In genomic region chr5:956941-957729, GRCh38 we compare ENCODE assay signal across 8 cellular contexts. TPM values are rescaled to one million over a fixed set of nuclear protein-coding genes. Genes with fewer than 3 reads are reported as not detected.
A peak's percentile ranks its signal among the peaks of the same experiment; 100 is the strongest.
DNase-seq lines count a peak whose midpoint lies in the region; ATAC-seq and FAIRE-seq lines count a peak whose summit lies in the region.

No MANE protein-coding gene starts in this region.

- intact Hi-C loops in naive thymus-derived CD4-positive, alpha-beta T cell (cut with micrococcal nuclease), result no loop called here

- 34 to 52% (median 49%) methylated on average over 25 of the region's 25 CpGs for WGBS in small intestine, 3 donors

- DNase-seq in activated T-cell treated with anti-CD3 and anti-CD28 coated beads for 48 hours (ENCODE audit: low read depth), result peak; percentile 52
- DNase-seq in activated T-cell treated with anti-CD3 and anti-CD28 coated beads, Interleukin-2, amount 50 U/mL, for 1 hour, result no peak
- DNase-seq in SK-N-MC (ENCODE audit: low read depth, low spot score), result no peak
- DNase-seq in dermis microvascular lymphatic vessel endothelial cell (ENCODE audit: low read depth in 2 of 2), result peak; percentile 73
- peak in 3 of 9 donors; percentile 12 to 57 (median 19) for DNase-seq in naive thymus-derived CD4-positive, alpha-beta T cell
- DNase-seq in small intestine, result no peak
- DNase-seq in DMS79 (lab: John Stamatoyannopoulos, UW), result no peak

- no peaks in the 10 kb centered on the region for H3K27me3 ChIP-seq in naive thymus-derived CD4-positive, alpha-beta T cell (ENCODE audit: control insufficient read depth in 2 of 2, insufficient read depth in 2 of 2, low read length in 2 of 2)
- H3K27me3 ChIP-seq in small intestine (ENCODE audit: control insufficient read depth in 2 of 2, insufficient read depth in 2 of 2, low read length in 2 of 2), result peaks cover 0 to 3% of the 10 kb centered on the region in 2 donors

- ATAC-seq in HG02852 (IDR thresholded peaks at IDR 0.05; ENCODE audit: unreplicated experiment), result peak; percentile 80
- ATAC-seq in naive thymus-derived CD4-positive, alpha-beta T cell, result peak; percentile 30

- H3K9ac ChIP-seq in SK-N-MC (ENCODE audit: insufficient read length), result peak overlapping the region; percentile 51

- H3K27ac ChIP-seq in SK-N-MC (peak overlapping the region; percentile 60), small intestine (ENCODE audit: low read depth in 1 of 2, low read length in 1 of 2) (peak overlapping the region in 1 of 2 donors; percentile 80)
- no peak overlapping the region for H3K27ac ChIP-seq in naive thymus-derived CD4-positive, alpha-beta T cell (ENCODE audit: low read depth, low read length)

- H3K4me1 Mint-ChIP-seq in naive thymus-derived CD4-positive, alpha-beta T cell, result peaks cover 0 to 39% (median 15%) of the 10 kb centered on the region in 7 donors

- H3K36me3 ChIP-seq in SK-N-MC (ENCODE audit: insufficient read depth, low read length) (no peaks in the 10 kb centered on the region), small intestine (ENCODE audit: control insufficient read depth in 2 of 2, insufficient read depth in 2 of 2, low read length in 2 of 2) (no peaks in the 10 kb centered on the region)
- no peaks in the 10 kb centered on the region for H3K36me3 ChIP-seq in naive thymus-derived CD4-positive, alpha-beta T cell (ENCODE audit: control insufficient read depth in 2 of 3, insufficient read depth in 3 of 3, low read length in 3 of 3)

- POLR2A ChIA-PET in naive thymus-derived CD4-positive, alpha-beta T cell (lab: Charles Lee), result no interaction called here

- CTCF ChIA-PET in naive thymus-derived CD4-positive, alpha-beta T cell (lab: Charles Lee), result no interaction called here

- H3K4me1 ChIP-seq in naive thymus-derived CD4-positive, alpha-beta T cell (ENCODE audit: control insufficient read depth in 2 of 2, insufficient read depth in 2 of 2, low read length in 2 of 2), result peaks cover 7 to 10% of the 10 kb centered on the region in 2 donors
- H3K4me1 ChIP-seq in small intestine (ENCODE audit: control insufficient read depth in 2 of 2, insufficient read depth in 1 of 2, low read depth in 1 of 2, low read length in 1 of 2), result peaks cover 0 to 5% of the 10 kb centered on the region in 2 donors

- FAIRE-seq in small intestine (lab: Jason Lieb, UNC), result no peak

- peaks cover 0 to 3% (median 0%) of the 10 kb centered on the region in 5 donors for H3K36me3 Mint-ChIP-seq in naive thymus-derived CD4-positive, alpha-beta T cell

- H3K4me3 Mint-ChIP-seq in naive thymus-derived CD4-positive, alpha-beta T cell, result peak overlapping the region in 2 of 10 donors; percentile 47 to 64

- peaks cover 9 to 19% (median 18%) of the 10 kb centered on the region in 5 donors for H3K27me3 Mint-ChIP-seq in naive thymus-derived CD4-positive, alpha-beta T cell

- no peak overlapping the region for H3K27ac Mint-ChIP-seq in naive thymus-derived CD4-positive, alpha-beta T cell

- H3K9me3 ChIP-seq in SK-N-MC (ENCODE audit: low read depth, low read length), result no peaks in the 10 kb centered on the region
- no peaks in the 10 kb centered on the region for H3K9me3 ChIP-seq in naive thymus-derived CD4-positive, alpha-beta T cell (ENCODE audit: control insufficient read depth in 2 of 3, low read length in 3 of 3)
- no peaks in the 10 kb centered on the region for H3K9me3 ChIP-seq in small intestine (ENCODE audit: control insufficient read depth, low read depth)

- H3K9me3 Mint-ChIP-seq in naive thymus-derived CD4-positive, alpha-beta T cell, result no peaks in the 10 kb centered on the region

- H3K4me3 ChIP-seq in SK-N-MC, result peak overlapping the region; percentile 38; the same call in 1 of the 2 replicates
- no peak overlapping the region for H3K4me3 ChIP-seq in naive thymus-derived CD4-positive, alpha-beta T cell (ENCODE audit: low read length)
- no peak overlapping the region for H3K4me3 ChIP-seq in small intestine (ENCODE audit: low read depth in 1 of 2, low read length in 2 of 2)

RNA-seq across cellular contexts. Expression of gene NKD2, which starts 51.5 kb away (rescaled TPM):
- 0.13 and 0.76 TPM in 2 replicates for total RNA-seq in dermis microvascular lymphatic vessel endothelial cell
- total RNA-seq in naive thymus-derived CD4-positive, alpha-beta T cell, result 1 to 10 TPM in 1 of 5 experiments, not detected in 4; 4.8 TPM
- polyA plus RNA-seq in naive thymus-derived CD4-positive, alpha-beta T cell, result not detected
- polyA plus RNA-seq in small intestine, result 1 to 10 TPM in 1 of 3 donors, under 1 TPM in 2; 0.22 to 3.7 (median 0.81) TPM

Comparison
In these comparisons a context has a peak if more than half of its experiments do, and no peak if none do; other contexts are left out.
1. DNase-seq: peak in activated T-cell treated with anti-CD3 and anti-CD28 coated beads for 48 hours (single experiment) and dermis microvascular lymphatic vessel endothelial cell (2 of 2); none in activated T-cell treated with anti-CD3 and anti-CD28 coated beads, Interleukin-2, amount 50 U/mL, for 1 hour (single experiment), SK-N-MC (single experiment), small intestine (single experiment) and DMS79 (single experiment).